ENCODE assay signal across 1 cellular context in the genomic region with DNA sequence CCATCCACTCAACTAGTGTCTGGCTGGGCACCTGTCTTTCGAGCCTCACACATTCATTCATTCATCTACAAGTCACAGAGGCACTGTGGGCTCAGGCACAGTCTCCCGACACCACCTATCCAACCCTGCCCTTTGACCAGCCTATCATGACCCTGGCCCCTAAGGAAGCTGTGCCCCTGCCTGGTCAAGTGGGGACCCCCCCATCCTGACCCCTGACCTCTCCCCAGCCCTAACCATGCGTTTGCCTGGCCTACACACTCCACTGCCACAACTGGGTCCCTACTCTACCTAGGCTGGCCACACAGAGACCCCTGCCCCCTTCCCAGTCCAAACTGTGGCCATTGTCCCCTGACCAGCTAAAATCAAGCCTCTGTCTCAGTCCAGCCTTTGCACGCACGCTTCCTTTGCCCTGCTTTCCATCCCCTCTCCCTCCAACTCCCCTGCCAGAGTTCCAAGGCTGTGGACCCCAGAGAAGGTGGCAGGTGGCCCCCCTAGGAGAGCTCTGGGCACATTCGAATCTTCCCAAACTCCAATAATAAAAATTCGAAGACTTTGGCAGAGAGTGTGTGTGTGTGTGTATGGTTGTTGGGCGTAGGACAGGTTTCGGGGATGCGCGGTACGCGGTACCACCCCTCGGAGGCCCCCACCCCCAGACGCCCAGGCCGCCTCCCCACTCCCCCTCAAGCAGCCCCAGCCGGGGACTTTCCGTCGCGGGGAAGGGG.
TF ChIP-seq lines count a peak whose summit lies in the region.

No MANE protein-coding gene starts in this region.

TF ChIP-seq in WTC11, 78 proteins besides CTCF, POLR2A, EP300 and RAD21 (continued from another document):
- TF ChIP-seq AFF4 (CRISPR knock-in tag; IDR thresholded peaks at IDR 0.05; ENCODE audit: borderline replicate concordance): no peak
- no peak for TF ChIP-seq SMAD3 (CRISPR knock-in tag; IDR thresholded peaks at IDR 0.05; ENCODE audit: borderline replicate concordance)
- TF ChIP-seq, protein P1, sequence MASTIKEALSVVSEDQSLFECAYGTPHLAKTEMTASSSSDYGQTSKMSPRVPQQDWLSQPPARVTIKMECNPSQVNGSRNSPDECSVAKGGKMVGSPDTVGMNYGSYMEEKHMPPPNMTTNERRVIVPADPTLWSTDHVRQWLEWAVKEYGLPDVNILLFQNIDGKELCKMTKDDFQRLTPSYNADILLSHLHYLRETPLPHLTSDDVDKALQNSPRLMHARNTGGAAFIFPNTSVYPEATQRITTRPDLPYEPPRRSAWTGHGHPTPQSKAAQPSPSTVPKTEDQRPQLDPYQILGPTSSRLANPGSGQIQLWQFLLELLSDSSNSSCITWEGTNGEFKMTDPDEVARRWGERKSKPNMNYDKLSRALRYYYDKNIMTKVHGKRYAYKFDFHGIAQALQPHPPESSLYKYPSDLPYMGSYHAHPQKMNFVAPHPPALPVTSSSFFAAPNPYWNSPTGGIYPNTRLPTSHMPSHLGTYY (CRISPR knock-in tag; IDR thresholded peaks at IDR 0.05): no peak
- TF ChIP-seq NFYB (CRISPR knock-in tag; conservative IDR thresholded peaks at IDR 0.05; ENCODE audit: low read depth): no peak
- TF ChIP-seq ZNF425 (CRISPR knock-in tag; conservative IDR thresholded peaks at IDR 0.05): no peak
- TF ChIP-seq MXD4 (CRISPR knock-in tag; IDR thresholded peaks at IDR 0.05; ENCODE audit: borderline replicate concordance): no peak
- no peak for TF ChIP-seq HMGA2 (CRISPR knock-in tag; IDR thresholded peaks at IDR 0.05)
